11 cellular contexts compared by ENCODE assay signal in the genomic region with DNA sequence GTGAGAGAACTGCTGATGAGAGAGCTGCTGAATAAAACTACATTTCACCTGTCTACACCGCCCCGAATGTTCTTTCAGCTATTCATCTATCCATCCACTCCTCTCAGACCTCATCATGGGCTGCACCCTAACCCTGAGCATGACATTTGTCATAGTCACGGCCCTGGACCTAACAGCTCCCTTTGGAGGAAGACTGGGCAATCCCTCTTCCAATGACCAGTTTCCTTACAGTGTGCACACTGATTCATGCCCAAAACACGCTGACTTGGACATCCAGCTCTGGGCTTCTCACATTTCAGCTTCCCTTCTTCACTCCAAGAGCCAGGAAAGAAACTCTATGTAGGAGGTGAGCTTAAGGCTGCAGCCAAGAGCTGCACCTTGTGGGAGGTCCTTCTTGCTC. TPM values are rescaled to one million over a fixed set of nuclear protein-coding genes. Genes with fewer than 3 reads are reported as not detected.
DNase-seq lines count a peak whose midpoint lies in the region; ATAC-seq, FAIRE-seq and TF ChIP-seq lines count a peak whose summit lies in the region.
"Had no signal": no experiment of that assay in that cellular context is flagged by ENCODE, and none has a peak within 500 bp of the region (broad histone marks: within the 10 kb centered on the region; RNA-seq: fewer than 3 reads in every experiment).

No MANE protein-coding gene starts in this region.

- no peak overlapping the region for H3K27ac ChIP-seq in foreskin keratinocyte
- H3K27ac ChIP-seq: heart left ventricle, KMS-11, skin epidermis had no signal

- peaks cover 11% of the 10 kb centered on the region for H3K27me3 Mint-ChIP-seq in HFFc6 (ENCODE audit: insufficient read depth)

- H3K9me3 ChIP-seq in adipocyte (ENCODE audit: control insufficient read depth, low read length) = no peaks in the 10 kb centered on the region
- H3K9me3 ChIP-seq: heart left ventricle had no signal

- H3K27ac Mint-ChIP-seq in HFFc6 = peak overlapping the region; percentile 76
- H3K27ac Mint-ChIP-seq: activated T-helper 1 cell treated with anti-CD3 and anti-CD28 coated beads, Interleukin-12 subunit alpha, Interleukin-12 subunit beta, Interleukin-2, Interleukin-4 antibody, amounts not matched to agents 30 ng/mL and 10 ng/mL and 1 ng/mL, durations not matched to agents 14 hours and 24 hours and 36 hours had no signal

- peaks cover 46% of the 10 kb centered on the region for H3K4me1 Mint-ChIP-seq in HFFc6 (ENCODE audit: low read depth)

- FAIRE-seq in GM12891 (lab: Jason Lieb, UNC) = no peak

- no peak for TF ChIP-seq POLR2A in GM12891 (IDR thresholded peaks at IDR 0.05; ENCODE audit: low read depth, low read length)

- H3K27me3 ChIP-seq in adipocyte (replicated peaks; ENCODE audit: control insufficient read depth, insufficient read depth, low read length) (no peaks in the 10 kb centered on the region), foreskin keratinocyte (no peaks in the 10 kb centered on the region)
- H3K27me3 ChIP-seq: heart left ventricle had no signal

- no peaks in the 10 kb centered on the region for H3K36me3 ChIP-seq in adipocyte (ENCODE audit: control insufficient read depth, insufficient read depth, low read length, severe bottlenecking)
- H3K36me3 ChIP-seq: heart left ventricle had no signal

- DNase-seq in HFFc6 (peak; percentile 96), adipocyte (ENCODE audit: low read depth) (peak; percentile 95), foreskin keratinocyte (peak; percentile 36 to 63), GM19240 (ENCODE audit: insufficient read length, low spot score) (no peak), GM12891 (ENCODE audit: insufficient read length, low spot score) (no peak), KBM-7 (no peak)
- DNase-seq: heart left ventricle had no signal

- H3K9ac ChIP-seq in adipocyte (ENCODE audit: low read length) = no peak overlapping the region
- H3K9ac ChIP-seq: KMS-11 had no signal

- peaks cover 6% of the 10 kb centered on the region; the same call in 1 of the 2 replicates for H3K9me3 Mint-ChIP-seq in HFFc6

- in situ Hi-C loops in KBM-7 (cut with MboI; ENCODE audit: low pct_unique_long_range_greater_than_20kb, low sequenced_read_pairs) = loop anchor here (25.0 kb wide), 2 partner anchors 345 to 495 kb away; partner anchors contain the start of genes AOC3, IFI35 and VAT1

- H3K4me3 Mint-ChIP-seq in HFFc6 = peak overlapping the region; percentile 41
- H3K4me3 Mint-ChIP-seq: activated T-helper 1 cell treated with anti-CD3 and anti-CD28 coated beads, Interleukin-12 subunit alpha, Interleukin-12 subunit beta, Interleukin-2, Interleukin-4 antibody, amounts not matched to agents 30 ng/mL and 10 ng/mL and 1 ng/mL, durations not matched to agents 14 hours and 24 hours and 36 hours had no signal

- H3K4me1 ChIP-seq in adipocyte (ENCODE audit: control insufficient read depth, insufficient read depth, low read length) (peaks cover 11% of the 10 kb centered on the region), foreskin keratinocyte (no peaks in the 10 kb centered on the region)

- no peak for ATAC-seq in foreskin keratinocyte
- ATAC-seq in activated CD4-positive, CD25-positive, alpha-beta regulatory T cell treated with anti-CD3 and anti-CD28 coated beads, Interleukin-2, amount 50 U/mL, for 24 hours = no peak
- ATAC-seq: heart left ventricle had no signal

- TF ChIP-seq CTCF in HFFc6 (IDR thresholded peaks at IDR 0.05) (no peak), foreskin keratinocyte (conservative IDR thresholded peaks at IDR 0.05) (no peak)

- no peaks in the 10 kb centered on the region for H3K36me3 Mint-ChIP-seq in HFFc6 (ENCODE audit: low read depth)

- H3K4me3 ChIP-seq in adipocyte (ENCODE audit: low read length) = no peak overlapping the region
- H3K4me3 ChIP-seq: heart left ventricle, skin epidermis had no signal

TF ChIP-seq in GM12891, 5 proteins besides CTCF, POLR2A, EP300 and RAD21:
- TF ChIP-seq SPI1 (IDR thresholded peaks at IDR 0.05; ENCODE audit: low read depth, low read length) = no peak
- no peak for TF ChIP-seq PAX5 (IDR thresholded peaks at IDR 0.05; ENCODE audit: insufficient read depth, low read length, severe bottlenecking)
- TF ChIP-seq POLR2AphosphoS5 (IDR thresholded peaks at IDR 0.05; ENCODE audit: low read depth, low read length) = no peak
- TF ChIP-seq TAF1 (IDR thresholded peaks at IDR 0.05; ENCODE audit: low read depth, low read length) = no peak
- no peak for TF ChIP-seq POU2F2 (IDR thresholded peaks at IDR 0.05; ENCODE audit: low read depth, low read length)

RNA-seq across cellular contexts. Expression of gene ARL4D, which starts 41.8 kb away (rescaled TPM):
- total RNA-seq in HFFc6 (2021; fragmentation: NEBNext Ultra II Directional; extraction: Animal tissue kit (Norgen Biotek cat#: 25700)) = 10 to 100 TPM; 24.9 to 27.5 (median 26.3) TPM
- total RNA-seq in foreskin keratinocyte = 21.9 and 24.6 TPM in 2 replicates
- 26.9 and 30.9 TPM in 2 replicates for polyA plus RNA-seq in foreskin keratinocyte
- 0.77 TPM for polyA plus RNA-seq in GM12891 (2012; ENCODE audit: low read depth, missing spikeins)

Comparison
In these comparisons a context has a peak if more than half of its experiments do, and no peak if none do; other contexts are left out.
1. DNase-seq: peak in HFFc6 (single experiment), adipocyte (single experiment) and foreskin keratinocyte (2 of 2); none in GM19240 (single experiment), GM12891 (single experiment) and KBM-7 (single experiment).